1 cellular context compared by ENCODE assay signal in genomic region chr7:113118074-113118959, GRCh38.
A peak's percentile ranks its signal among the peaks of the same experiment; 100 is the strongest.
TF ChIP-seq lines count a peak whose summit lies in the region.

Gene SMIM30 (minus strand): TSS chr7:113118554. CDS start chr7:113117578, 976 bp downstream.

TF ChIP-seq in HepG2, 621 proteins besides CTCF, POLR2A, EP300 and RAD21 (continued from another document and continues in another):
- TF ChIP-seq ZNF275 (CRISPR knock-in tag; IDR thresholded peaks at IDR 0.05; ENCODE audit: borderline replicate concordance) (no peak), HMGXB4 (CRISPR knock-in tag; IDR thresholded peaks at IDR 0.05; ENCODE audit: borderline replicate concordance in 1 of 2, low read depth in 1 of 2) (peak in 1 of 2 experiments; percentile 48; a peak in 1 of 4 replicates), HNF4G (IDR thresholded peaks at IDR 0.05; ENCODE audit: borderline replicate concordance, low read depth, low read length) (no peak), HNF4G (CRISPR knock-in tag; IDR thresholded peaks at IDR 0.05; ENCODE audit: borderline replicate concordance, low read depth) (no peak), HDAC1 (CRISPR knock-in tag; IDR thresholded peaks at IDR 0.05) (0 out of 2 replicates have a peak, but pooled peaks have one; percentile 34), ZNF296 (CRISPR knock-in tag; conservative IDR thresholded peaks at IDR 0.05) (no peak), JARID2 (CRISPR knock-in tag; IDR thresholded peaks at IDR 0.05; ENCODE audit: insufficient replicate concordance) (no peak), ZNF691 (CRISPR knock-in tag; IDR thresholded peaks at IDR 0.05; ENCODE audit: borderline replicate concordance, low read depth) (no peak), ZBTB25 (CRISPR knock-in tag; IDR thresholded peaks at IDR 0.05) (peak; percentile 25; the same call in 1 of the 2 replicates), ZNF644 (CRISPR knock-in tag; IDR thresholded peaks at IDR 0.05; ENCODE audit: low read depth) (no peak), FOXO1 (CRISPR knock-in tag; IDR thresholded peaks at IDR 0.05) (peak; percentile 8; the same call in 1 of the 2 replicates), MLX (CRISPR knock-in tag; IDR thresholded peaks at IDR 0.05) (no peak), MATR3 (CRISPR knock-in tag; IDR thresholded peaks at IDR 0.05) (no peak), ATF7 (IDR thresholded peaks at IDR 0.05) (no peak), ATF7 (CRISPR knock-in tag; IDR thresholded peaks at IDR 0.05) (no peak), SNAPC4 (CRISPR knock-in tag; IDR thresholded peaks at IDR 0.05) (peak; percentile 46; the same call in 1 of the 2 replicates), FOXC1 (CRISPR knock-in tag; IDR thresholded peaks at IDR 0.05; ENCODE audit: borderline replicate concordance) (peak; percentile 36; the same call in 1 of the 2 replicates), ZNF615 (CRISPR knock-in tag; IDR thresholded peaks at IDR 0.05; ENCODE audit: borderline replicate concordance) (no peak), CBX2 (IDR thresholded peaks at IDR 0.05; ENCODE audit: low read depth, low read length) (no peak), CBX2 (CRISPR knock-in tag; IDR thresholded peaks at IDR 0.05; ENCODE audit: low read depth) (no peak), MXI1 (IDR thresholded peaks at IDR 0.05; ENCODE audit: borderline replicate concordance, low read depth, low read length) (no peak), ZFP1 (CRISPR knock-in tag; IDR thresholded peaks at IDR 0.05) (no peak), ATF7-NPFF (CRISPR knock-in tag; IDR thresholded peaks at IDR 0.05; ENCODE audit: low read depth) (no peak), ZNF460 (CRISPR knock-in tag; IDR thresholded peaks at IDR 0.05; ENCODE audit: borderline replicate concordance) (no peak), SP2 (CRISPR knock-in tag; IDR thresholded peaks at IDR 0.05) (no peak), ATAD3A (CRISPR knock-in tag; IDR thresholded peaks at IDR 0.05) (no peak), ZKSCAN1 (IDR thresholded peaks at IDR 0.05; ENCODE audit: low read length) (no peak), ZNF142 (CRISPR knock-in tag; IDR thresholded peaks at IDR 0.05) (no peak), ZNF30 (CRISPR knock-in tag; IDR thresholded peaks at IDR 0.05) (no peak), TBL1XR1 (IDR thresholded peaks at IDR 0.05; ENCODE audit: borderline replicate concordance, low read length, partially characterized antibody) (no peak), MED1 (CRISPR knock-in tag; IDR thresholded peaks at IDR 0.05) (0 out of 2 replicates have a peak, but pooled peaks have one; percentile 33), ZNF512B (CRISPR knock-in tag; IDR thresholded peaks at IDR 0.05; ENCODE audit: borderline replicate concordance) (0 out of 2 replicates have a peak, but pooled peaks have one; percentile 56), TAF1 (CRISPR knock-in tag; IDR thresholded peaks at IDR 0.05) (peak; percentile 85; the same call in 1 of the 2 replicates), FLYWCH1 (CRISPR knock-in tag; IDR thresholded peaks at IDR 0.05) (no peak), NFKBIZ (CRISPR knock-in tag; IDR thresholded peaks at IDR 0.05) (no peak), MAX (IDR thresholded peaks at IDR 0.05) (peak; percentile 80), SKI (IDR thresholded peaks at IDR 0.05; ENCODE audit: partially characterized antibody) (no peak), ZNF577 (CRISPR knock-in tag; IDR thresholded peaks at IDR 0.05; ENCODE audit: borderline replicate concordance, low read depth) (no peak), ZNF18 (CRISPR knock-in tag; IDR thresholded peaks at IDR 0.05; ENCODE audit: insufficient replicate concordance) (no peak)
